ENCODE assay signal across 8 cellular contexts in genomic region chr6:139029470-139030210, GRCh38. TPM values are rescaled to one million over a fixed set of nuclear protein-coding genes. Genes with fewer than 3 reads are reported as not detected.
DNase-seq lines count a peak whose midpoint lies in the region; ATAC-seq and TF ChIP-seq lines count a peak whose summit lies in the region.

No MANE protein-coding gene starts in this region.

- peaks cover 1% of the 10 kb centered on the region for H3K27me3 Mint-ChIP-seq in GM23338 (ENCODE audit: insufficient read depth, low read depth, poor library complexity)

- peak overlapping the region; percentile 21 for H2BK120ac ChIP-seq in mesendoderm (ENCODE audit: low read depth, low read length)

- H4K20me1 ChIP-seq in GM23338 (replicated peaks; ENCODE audit: insufficient read depth) (peaks cover 16% of the 10 kb centered on the region), KMS-11 (ENCODE audit: insufficient read depth) (no peaks in the 10 kb centered on the region)

- no CpG with 5 or more reads among the region's 43 CpGs for WGBS in mesendoderm (ENCODE audit: extremely low coverage, insufficient coverage, low lambda C conversion rate)

- H3K9me3 ChIP-seq in endocrine pancreas (ENCODE audit: control insufficient read depth, low read length): no peaks in the 10 kb centered on the region
- no peaks in the 10 kb centered on the region for H3K9me3 ChIP-seq in tibial artery

- no peaks in the 10 kb centered on the region for H3K9me3 Mint-ChIP-seq in GM23338

- H3K4me3 ChIP-seq in GM23338: peak overlapping the region; percentile 91
- H3K4me3 ChIP-seq in KMS-11 (IDR thresholded peaks at IDR 0.05; ENCODE audit: insufficient read depth, low read depth, low read length): no peak overlapping the region
- H3K4me3 ChIP-seq in endocrine pancreas (ENCODE audit: control insufficient read depth, insufficient read depth, low read length): peak overlapping the region; percentile 67
- H3K4me3 ChIP-seq in mesendoderm (ENCODE audit: low read length): peak overlapping the region; percentile 93
- peak overlapping the region; percentile 93 to 96 for H3K4me3 ChIP-seq in tibial artery

- peaks cover 10% of the 10 kb centered on the region for H3K79me1 ChIP-seq in mesendoderm (ENCODE audit: low read length)

- peak; percentile 43 for DNase-seq in NCI-H2107 treated with DMSO at 0.1 percent for 48 hours (lab: John Stamatoyannopoulos, UW; ENCODE audit: unreplicated experiment)
- no peak for DNase-seq in NCI-H2107 (lab: John Stamatoyannopoulos, UW)
- DNase-seq in GM23338 (ENCODE audit: low spot score): peak; percentile 73
- peak; percentile 42 for DNase-seq in SW480 (ENCODE audit: low spot score)
- DNase-seq in mesendoderm: peak; percentile 52
- peak; percentile 71 to 81 for DNase-seq in tibial artery

- no peak overlapping the region for H3K27ac Mint-ChIP-seq in GM23338

- H3K4me3 Mint-ChIP-seq in GM23338: no peak overlapping the region

- H3K9me2 ChIP-seq in GM23338 (ENCODE audit: insufficient read depth): no peaks in the 10 kb centered on the region

- H3F3A ChIP-seq in GM23338 (replicated peaks; ENCODE audit: low read depth): no peaks in the 10 kb centered on the region

- H3K56ac ChIP-seq in mesendoderm (ENCODE audit: low read length): peak overlapping the region; percentile 98

- peak; percentile 50 for ATAC-seq in GM23338

- H3K36me3 ChIP-seq in GM23338 (ENCODE audit: insufficient read depth) (no peaks in the 10 kb centered on the region; the same call in 1 of the 2 replicates), KMS-11 (ENCODE audit: insufficient read depth) (no peaks in the 10 kb centered on the region), endocrine pancreas (ENCODE audit: control insufficient read depth, insufficient read depth, low read length) (no peaks in the 10 kb centered on the region), mesendoderm (ENCODE audit: control insufficient read depth, insufficient read depth, low read length) (no peaks in the 10 kb centered on the region), tibial artery (no peaks in the 10 kb centered on the region)

- H4K8ac ChIP-seq in mesendoderm (ENCODE audit: low read depth, low read length): no peak overlapping the region

- no peaks in the 10 kb centered on the region for H3K27me3 ChIP-seq in GM23338 (ENCODE audit: insufficient read depth)
- H3K27me3 ChIP-seq in KMS-11 (ENCODE audit: insufficient read depth, low read depth): no peaks in the 10 kb centered on the region
- H3K27me3 ChIP-seq in endocrine pancreas (ENCODE audit: control insufficient read depth, insufficient read depth, low read length): no peaks in the 10 kb centered on the region
- H3K27me3 ChIP-seq in mesendoderm (ENCODE audit: insufficient read depth, low read length, poor library complexity): no peaks in the 10 kb centered on the region
- H3K27me3 ChIP-seq in tibial artery: no peaks in the 10 kb centered on the region

- no peak overlapping the region for H2AK5ac ChIP-seq in mesendoderm (ENCODE audit: low read length)

- H3K4me1 Mint-ChIP-seq in GM23338: peaks cover 29% of the 10 kb centered on the region

- H3K79me2 ChIP-seq in GM23338 (replicated peaks; ENCODE audit: insufficient read depth) (peaks cover 57% of the 10 kb centered on the region), KMS-11 (ENCODE audit: insufficient read depth, low read depth) (peaks cover 11% of the 10 kb centered on the region; the same call in 1 of the 2 replicates), mesendoderm (ENCODE audit: control insufficient read depth, insufficient read depth, low read length) (peaks cover 47% of the 10 kb centered on the region)

- no peak overlapping the region for H2BK5ac ChIP-seq in mesendoderm (ENCODE audit: low read length)

- H3K4me1 ChIP-seq in GM23338 (ENCODE audit: insufficient read depth) (peaks cover 41% of the 10 kb centered on the region), KMS-11 (ENCODE audit: low read depth, poor library complexity, severe bottlenecking) (peaks cover 11% of the 10 kb centered on the region), endocrine pancreas (ENCODE audit: control insufficient read depth, insufficient read depth, low read length) (peaks cover 9% of the 10 kb centered on the region), mesendoderm (ENCODE audit: control insufficient read depth, low read depth, low read length) (peaks cover 16% of the 10 kb centered on the region), tibial artery (peaks cover 0 to 15% (median 7%) of the 10 kb centered on the region in 4 donors)

- H3K27ac ChIP-seq in GM23338 (ENCODE audit: low read depth): no peak overlapping the region
- no peak overlapping the region for H3K27ac ChIP-seq in KMS-11
- H3K27ac ChIP-seq in mesendoderm (ENCODE audit: low read depth, low read length): peak overlapping the region; percentile 73
- peak overlapping the region; percentile 74 to 82 for H3K27ac ChIP-seq in tibial artery

- H2BK15ac ChIP-seq in mesendoderm (replicated peaks; ENCODE audit: low read depth): no peak overlapping the region

- H3K4me2 ChIP-seq in GM23338 (peak overlapping the region; percentile 77), KMS-11 (peak overlapping the region; percentile 76), mesendoderm (ENCODE audit: low read length) (peak overlapping the region; percentile 80)

- H2AFZ ChIP-seq in GM23338: no peak overlapping the region
- H2AFZ ChIP-seq in KMS-11 (ENCODE audit: low read depth): peak overlapping the region; percentile 82

- H3K9ac ChIP-seq in KMS-11 (peak overlapping the region; percentile 79), endocrine pancreas (ENCODE audit: control insufficient read depth, insufficient read depth, low read length) (peak overlapping the region; percentile 56), mesendoderm (ENCODE audit: low read length) (peak overlapping the region; percentile 93)

- H3K18ac ChIP-seq in mesendoderm (ENCODE audit: low read length): peak overlapping the region; percentile 15

- peak overlapping the region; percentile 87 for H3K4ac ChIP-seq in mesendoderm (ENCODE audit: low read depth, low read length)

- no peak overlapping the region for H3K23ac ChIP-seq in mesendoderm (ENCODE audit: low read length)

- H4K5ac ChIP-seq in mesendoderm (ENCODE audit: low read length): no peak overlapping the region

- intact Hi-C loops in tibial artery (cut with DNase I; ENCODE audit: low total_unique reads): loop anchor here (10.0 kb wide), 1 partner anchor 105 kb away; the partner anchor contains the start of gene HECA

- H3K36me3 Mint-ChIP-seq in GM23338 (ENCODE audit: low read depth): peaks cover 13% of the 10 kb centered on the region

- TF ChIP-seq CTCF in GM23338 (conservative IDR thresholded peaks at IDR 0.05; ENCODE audit: low read depth in 2 of 2) (no peak), KMS-11 (conservative IDR thresholded peaks at IDR 0.05; ENCODE audit: low read depth, low read length) (no peak), tibial artery (IDR thresholded peaks at IDR 0.05) (no peak)

TF ChIP-seq in GM23338, 12 proteins besides CTCF, POLR2A, EP300 and RAD21:
- TF ChIP-seq JUNB (IDR thresholded peaks at IDR 0.05; ENCODE audit: unreplicated experiment) (no peak), STAT1 (IDR thresholded peaks at IDR 0.05; ENCODE audit: unreplicated experiment) (no peak), NANOG (IDR thresholded peaks at IDR 0.05; ENCODE audit: borderline replicate concordance) (no peak), CREB1 (CRISPR knock-in tag; IDR thresholded peaks at IDR 0.05; ENCODE audit: low read depth) (no peak), ZNF114 (CRISPR knock-in tag; IDR thresholded peaks at IDR 0.05) (no peak)

RNA-seq across cellular contexts. Expression of gene ABRACL, which starts 1.1 kb away (rescaled TPM):
- 134 and 160 TPM in 2 replicates for total RNA-seq in GM23338 (2014; rRNA removed; shearing (Covaris generic))
- polyA plus RNA-seq in GM23338 (2016; fragmentation: Nextera tagmentation; extraction: Ambion mirVana): 502 and 516 TPM in 2 replicates
- polyA plus RNA-seq in mesendoderm (2013, experiment 1 of 2): 307 TPM
- polyA plus RNA-seq in mesendoderm (2013, experiment 2 of 2): 307 TPM

RNA-seq across cellular contexts. Expression of gene REPS1, which starts 41.6 kb away (rescaled TPM):
- 60.0 and 65.7 TPM in 2 replicates for total RNA-seq in GM23338 (2014; rRNA removed; shearing (Covaris generic))
- 41.1 and 46.0 TPM in 2 replicates for polyA plus RNA-seq in GM23338 (2016; fragmentation: Nextera tagmentation; extraction: Ambion mirVana)
- polyA plus RNA-seq in mesendoderm (2013, experiment 1 of 2): 65.6 TPM
- polyA plus RNA-seq in mesendoderm (2013, experiment 2 of 2): 66.6 TPM

Comparison
In these comparisons a context has a peak if more than half of its experiments do, and no peak if none do; other contexts are left out.
1. H3K27ac ChIP-seq: peak in mesendoderm (single experiment) and tibial artery (2 of 2); none in GM23338 (single experiment) and KMS-11 (single experiment).
2. Peak in every context shown above with its lines, with median percentiles within 50 percentile points of each other: H3K4me2 ChIP-seq and H3K9ac ChIP-seq.